Comparison of ENCODE assay signal across 1 cellular context in genomic region chr13:41059896-41060722, GRCh38.
TF ChIP-seq lines count a peak whose summit lies in the region.

No MANE protein-coding gene starts in this region.

TF ChIP-seq in HepG2, 621 proteins besides CTCF, POLR2A, EP300 and RAD21 (continued from another document and continues in another):
- TF ChIP-seq ZNF407 (CRISPR knock-in tag; IDR thresholded peaks at IDR 0.05; ENCODE audit: not compliant biosample characterization) (no peak), ZXDC (CRISPR knock-in tag; IDR thresholded peaks at IDR 0.05) (no peak; the same call in 1 of the 2 replicates), NFYC (CRISPR knock-in tag; IDR thresholded peaks at IDR 0.05) (no peak; the same call in 1 of the 2 replicates), BCLAF1 (IDR thresholded peaks at IDR 0.05) (no peak), MTA1 (CRISPR knock-in tag; IDR thresholded peaks at IDR 0.05; ENCODE audit: borderline replicate concordance) (peak; percentile 55; the same call in 1 of the 2 replicates), PATZ1 (CRISPR knock-in tag; IDR thresholded peaks at IDR 0.05) (peak; percentile 88), MAFK (conservative IDR thresholded peaks at IDR 0.05 in 1 of 2, IDR thresholded peaks at IDR 0.05 in 1 of 2; ENCODE audit: low read length in 2 of 2) (no peak), MED13 (CRISPR knock-in tag; IDR thresholded peaks at IDR 0.05) (no peak), RBM39 (IDR thresholded peaks at IDR 0.05; ENCODE audit: low read depth, low read length, poor library complexity, severe bottlenecking) (peak; percentile 96), ELF4 (CRISPR knock-in tag; IDR thresholded peaks at IDR 0.05; ENCODE audit: borderline replicate concordance) (no peak), ZSCAN22 (CRISPR knock-in tag; IDR thresholded peaks at IDR 0.05) (no peak), MYNN (CRISPR knock-in tag; IDR thresholded peaks at IDR 0.05; ENCODE audit: low read depth) (no peak), KDM4B (CRISPR knock-in tag; IDR thresholded peaks at IDR 0.05) (peak; percentile 18; the same call in 1 of the 2 replicates), ZNF609 (CRISPR knock-in tag; IDR thresholded peaks at IDR 0.05; ENCODE audit: borderline replicate concordance) (no peak), ZNF652 (CRISPR knock-in tag; IDR thresholded peaks at IDR 0.05; ENCODE audit: borderline replicate concordance, low read depth) (peak; percentile 30; the same call in 1 of the 2 replicates)
- TF ChIP-seq, protein P1, sequence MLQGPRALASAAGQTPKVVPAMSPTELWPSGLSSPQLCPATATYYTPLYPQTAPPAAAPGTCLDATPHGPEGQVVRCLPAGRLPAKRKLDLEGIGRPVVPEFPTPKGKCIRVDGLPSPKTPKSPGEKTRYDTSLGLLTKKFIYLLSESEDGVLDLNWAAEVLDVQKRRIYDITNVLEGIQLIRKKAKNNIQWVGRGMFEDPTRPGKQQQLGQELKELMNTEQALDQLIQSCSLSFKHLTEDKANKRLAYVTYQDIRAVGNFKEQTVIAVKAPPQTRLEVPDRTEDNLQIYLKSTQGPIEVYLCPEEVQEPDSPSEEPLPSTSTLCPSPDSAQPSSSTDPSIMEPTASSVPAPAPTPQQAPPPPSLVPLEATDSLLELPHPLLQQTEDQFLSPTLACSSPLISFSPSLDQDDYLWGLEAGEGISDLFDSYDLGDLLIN (CRISPR knock-in tag; IDR thresholded peaks at IDR 0.05; ENCODE audit: borderline replicate concordance): no peak
- TF ChIP-seq, protein P2, sequence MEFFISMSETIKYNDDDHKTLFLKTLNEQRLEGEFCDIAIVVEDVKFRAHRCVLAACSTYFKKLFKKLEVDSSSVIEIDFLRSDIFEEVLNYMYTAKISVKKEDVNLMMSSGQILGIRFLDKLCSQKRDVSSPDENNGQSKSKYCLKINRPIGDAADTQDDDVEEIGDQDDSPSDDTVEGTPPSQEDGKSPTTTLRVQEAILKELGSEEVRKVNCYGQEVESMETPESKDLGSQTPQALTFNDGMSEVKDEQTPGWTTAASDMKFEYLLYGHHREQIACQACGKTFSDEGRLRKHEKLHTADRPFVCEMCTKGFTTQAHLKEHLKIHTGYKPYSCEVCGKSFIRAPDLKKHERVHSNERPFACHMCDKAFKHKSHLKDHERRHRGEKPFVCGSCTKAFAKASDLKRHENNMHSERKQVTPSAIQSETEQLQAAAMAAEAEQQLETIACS (CRISPR knock-in tag; IDR thresholded peaks at IDR 0.05): peak; percentile 50
- TF ChIP-seq, protein P3, sequence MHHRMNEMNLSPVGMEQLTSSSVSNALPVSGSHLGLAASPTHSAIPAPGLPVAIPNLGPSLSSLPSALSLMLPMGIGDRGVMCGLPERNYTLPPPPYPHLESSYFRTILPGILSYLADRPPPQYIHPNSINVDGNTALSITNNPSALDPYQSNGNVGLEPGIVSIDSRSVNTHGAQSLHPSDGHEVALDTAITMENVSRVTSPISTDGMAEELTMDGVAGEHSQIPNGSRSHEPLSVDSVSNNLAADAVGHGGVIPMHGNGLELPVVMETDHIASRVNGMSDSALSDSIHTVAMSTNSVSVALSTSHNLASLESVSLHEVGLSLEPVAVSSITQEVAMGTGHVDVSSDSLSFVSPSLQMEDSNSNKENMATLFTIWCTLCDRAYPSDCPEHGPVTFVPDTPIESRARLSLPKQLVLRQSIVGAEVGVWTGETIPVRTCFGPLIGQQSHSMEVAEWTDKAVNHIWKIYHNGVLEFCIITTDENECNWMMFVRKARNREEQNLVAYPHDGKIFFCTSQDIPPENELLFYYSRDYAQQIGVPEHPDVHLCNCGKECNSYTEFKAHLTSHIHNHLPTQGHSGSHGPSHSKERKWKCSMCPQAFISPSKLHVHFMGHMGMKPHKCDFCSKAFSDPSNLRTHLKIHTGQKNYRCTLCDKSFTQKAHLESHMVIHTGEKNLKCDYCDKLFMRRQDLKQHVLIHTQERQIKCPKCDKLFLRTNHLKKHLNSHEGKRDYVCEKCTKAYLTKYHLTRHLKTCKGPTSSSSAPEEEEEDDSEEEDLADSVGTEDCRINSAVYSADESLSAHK (CRISPR knock-in tag; IDR thresholded peaks at IDR 0.05; ENCODE audit: borderline replicate concordance): no peak
- TF ChIP-seq, protein P4, sequence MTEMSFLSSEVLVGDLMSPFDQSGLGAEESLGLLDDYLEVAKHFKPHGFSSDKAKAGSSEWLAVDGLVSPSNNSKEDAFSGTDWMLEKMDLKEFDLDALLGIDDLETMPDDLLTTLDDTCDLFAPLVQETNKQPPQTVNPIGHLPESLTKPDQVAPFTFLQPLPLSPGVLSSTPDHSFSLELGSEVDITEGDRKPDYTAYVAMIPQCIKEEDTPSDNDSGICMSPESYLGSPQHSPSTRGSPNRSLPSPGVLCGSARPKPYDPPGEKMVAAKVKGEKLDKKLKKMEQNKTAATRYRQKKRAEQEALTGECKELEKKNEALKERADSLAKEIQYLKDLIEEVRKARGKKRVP (CRISPR knock-in tag; IDR thresholded peaks at IDR 0.05): peak in 1 of 2 experiments; percentile 72; a peak in 2 of 4 replicates
